In genomic region chr5:163571755-163572154, GRCh38 we compare ENCODE assay signal across 15 cellular contexts.
DNase-seq lines count a peak whose midpoint lies in the region; ATAC-seq, FAIRE-seq and TF ChIP-seq lines count a peak whose summit lies in the region.
"Had no signal": no experiment of that assay in that cellular context is flagged by ENCODE, and none has a peak within 500 bp of the region (broad histone marks: within the 10 kb centered on the region; RNA-seq: fewer than 3 reads in every experiment).

No MANE protein-coding gene starts in this region.

- no peaks in the 10 kb centered on the region for H3K36me3 ChIP-seq in naive thymus-derived CD4-positive, alpha-beta T cell (ENCODE audit: control insufficient read depth in 2 of 3, insufficient read depth in 3 of 3, low read length in 3 of 3)
- H3K36me3 ChIP-seq in kidney (ENCODE audit: control insufficient read depth in 1 of 2, insufficient read depth in 2 of 2, low read length in 2 of 2), result no peaks in the 10 kb centered on the region
- H3K36me3 ChIP-seq: suprapubic skin had no signal

- no peaks in the 10 kb centered on the region for H3K4me1 ChIP-seq in naive thymus-derived CD4-positive, alpha-beta T cell (ENCODE audit: control insufficient read depth in 2 of 2, insufficient read depth in 2 of 2, low read length in 2 of 2)
- H3K4me1 ChIP-seq in kidney (ENCODE audit: control insufficient read depth in 1 of 2, insufficient read depth in 1 of 2, low read depth in 1 of 2, low read length in 2 of 2), result no peaks in the 10 kb centered on the region
- H3K4me1 ChIP-seq: suprapubic skin had no signal

- TF ChIP-seq CTCF in kidney (IDR thresholded peaks at IDR 0.05; ENCODE audit: borderline replicate concordance, extremely low read depth, insufficient read depth), result no peak

- peaks cover 1 to 8% (median 7%) of the 10 kb centered on the region in 7 donors for H3K4me1 Mint-ChIP-seq in naive thymus-derived CD4-positive, alpha-beta T cell

- CTCF ChIA-PET in naive thymus-derived CD4-positive, alpha-beta T cell (lab: Charles Lee), result no interaction called here

- H3K4me3 ChIP-seq in naive thymus-derived CD4-positive, alpha-beta T cell (ENCODE audit: low read length), result no peak overlapping the region
- H3K4me3 ChIP-seq in kidney (ENCODE audit: low read length in 2 of 2), result no peak overlapping the region
- H3K4me3 ChIP-seq: suprapubic skin had no signal

- no peak for FAIRE-seq in kidney (lab: Jason Lieb, UNC)

- H3K27ac ChIP-seq in naive thymus-derived CD4-positive, alpha-beta T cell (ENCODE audit: low read depth, low read length), result no peak overlapping the region
- H3K27ac ChIP-seq in kidney (ENCODE audit: low read depth in 2 of 2, low read length in 2 of 2), result no peak overlapping the region
- H3K27ac ChIP-seq: suprapubic skin had no signal

- H3K27me3 Mint-ChIP-seq in naive thymus-derived CD4-positive, alpha-beta T cell, result peaks cover 38 to 74% (median 55%) of the 10 kb centered on the region in 5 donors

- ATAC-seq in naive thymus-derived CD4-positive, alpha-beta T cell, result no peak

- intact Hi-C loops in naive thymus-derived CD4-positive, alpha-beta T cell (cut with micrococcal nuclease), result no loop called here
- intact Hi-C loops in kidney (cut with DNase I), result no loop called here

- no peaks in the 10 kb centered on the region for H3K36me3 Mint-ChIP-seq in naive thymus-derived CD4-positive, alpha-beta T cell

- H3K4me3 Mint-ChIP-seq in naive thymus-derived CD4-positive, alpha-beta T cell, result no peak overlapping the region

- DNase-seq in AG08395 (ENCODE audit: low spot score) (peak; percentile 75), HS-5 (ENCODE audit: low read depth) (peak; percentile 97), amniotic stem cell (lab: John Stamatoyannopoulos, UW) (peak; percentile 23), iris pigment epithelial cell (ENCODE audit: low read depth) (peak; percentile 73), KG1 (lab: John Stamatoyannopoulos, UW) (no peak), kidney (no peak), OCI-M2 (lab: John Stamatoyannopoulos, UW; ENCODE audit: unreplicated experiment) (no peak)
- no peak for DNase-seq in naive thymus-derived CD4-positive, alpha-beta T cell
- DNase-seq: activated CD4-positive, alpha-beta T cell treated with anti-CD3 and anti-CD28 coated beads for 48 hours; activated gamma-delta T cell; AML-193; NCI-H2107; nucleus accumbens; stimulated activated CD4-positive, alpha-beta T cell treated with anti-CD3 and anti-CD28 coated beads, Interleukin-4, amount 100 ng/mL, for 1 hour had no signal

- H3K9ac ChIP-seq in kidney (ENCODE audit: low read length in 2 of 2), result no peak overlapping the region

- H3K27me3 ChIP-seq in naive thymus-derived CD4-positive, alpha-beta T cell (ENCODE audit: control insufficient read depth in 2 of 2, insufficient read depth in 2 of 2, low read length in 2 of 2), result peaks cover 0 to 7% of the 10 kb centered on the region in 2 donors

- no peaks in the 10 kb centered on the region for H3K9me3 ChIP-seq in naive thymus-derived CD4-positive, alpha-beta T cell (ENCODE audit: control insufficient read depth in 2 of 3, low read length in 3 of 3)
- no peaks in the 10 kb centered on the region for H3K9me3 ChIP-seq in kidney (ENCODE audit: control insufficient read depth in 1 of 2, low read length in 2 of 2)
- H3K9me3 ChIP-seq: suprapubic skin had no signal

- peaks cover 0 to 1% (median 0%) of the 10 kb centered on the region in 11 donors for H3K9me3 Mint-ChIP-seq in naive thymus-derived CD4-positive, alpha-beta T cell

- H3K27ac Mint-ChIP-seq in naive thymus-derived CD4-positive, alpha-beta T cell, result no peak overlapping the region

- POLR2A ChIA-PET in naive thymus-derived CD4-positive, alpha-beta T cell (lab: Charles Lee), result no interaction called here

Comparison
In these comparisons a context has a peak if more than half of its experiments do, and no peak if none do; other contexts are left out.
1. DNase-seq: peak in AG08395 (single experiment), HS-5 (single experiment), amniotic stem cell (single experiment) and iris pigment epithelial cell (single experiment); none in KG1 (single experiment), naive thymus-derived CD4-positive, alpha-beta T cell (0 of 9), kidney (single experiment) and OCI-M2 (single experiment).